ENCODE assay signal across 18 cellular contexts in the genomic region with DNA sequence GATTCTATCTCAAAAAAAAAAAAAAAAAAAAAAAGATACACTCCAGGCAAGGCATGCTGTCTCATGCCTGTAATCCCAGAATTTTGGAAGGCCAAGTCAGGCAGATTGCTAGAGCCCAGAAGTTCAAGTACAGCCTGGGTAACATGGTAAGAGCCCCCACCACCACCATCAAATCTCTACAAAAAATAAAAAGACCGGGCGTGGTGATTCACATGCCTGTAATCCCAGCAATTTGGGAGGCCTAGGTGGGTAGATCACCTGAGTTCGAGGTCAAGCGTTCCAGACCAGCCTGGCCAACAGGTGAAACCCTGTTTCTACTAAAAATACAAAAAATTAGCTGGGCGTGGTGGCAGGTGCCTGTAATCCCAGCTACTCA.
"Had no signal": no experiment of that assay in that cellular context is flagged by ENCODE, and none has a peak within 500 bp of the region (broad histone marks: within the 10 kb centered on the region; RNA-seq: fewer than 3 reads in every experiment).

No MANE protein-coding gene starts in this region.

- H3K9ac ChIP-seq: parathyroid adenoma had no signal

- H3K9me3 Mint-ChIP-seq: natural killer cell; stimulated activated memory B cell treated with anti-CD40 and anti-IgM and Interleukin-4, amounts not matched to agents 10 μg/mL and 1 μg/mL and 100 μg/mL, for 72 hours had no signal

- FAIRE-seq: bronchial epithelial cell, frontal cortex had no signal

- DNase-seq: activated CD4-positive, alpha-beta T cell treated with anti-CD3 and anti-CD28 coated beads, Interleukin-2, amount 50 U/mL, for 48 hours; cerebellar nuclear complex; effector CD4-positive, alpha-beta T cell; left ventricle myocardium superior; mesenchymal stem cell; natural killer cell; stimulated activated CD4-positive, alpha-beta T cell treated with anti-CD3 and anti-CD28 coated beads, Interleukin-4, amount 100 ng/mL, for 24 hours had no signal

- H3K4me1 ChIP-seq: parathyroid adenoma had no signal

- H3K27me3 Mint-ChIP-seq: activated CD4-positive, alpha-beta T cell treated with anti-CD3 and anti-CD28 coated beads for 36 hours; activated naive CD8-positive, alpha-beta T cell; stimulated activated memory B cell treated with anti-CD40 and anti-IgM and Interleukin-4, amounts not matched to agents 10 μg/mL and 1 μg/mL and 100 μg/mL, for 72 hours had no signal

- H3K27me3 ChIP-seq: neutrophil, upper lobe of right lung had no signal

- H3K4me3 ChIP-seq: smooth muscle cell, thoracic aorta, upper lobe of right lung had no signal

- H3K4me3 Mint-ChIP-seq: activated CD4-positive, alpha-beta T cell treated with anti-CD3 and anti-CD28 coated beads for 36 hours had no signal

- H3K9me3 ChIP-seq: neutrophil, thoracic aorta, upper lobe of right lung had no signal

- ATAC-seq: activated CD4-positive, alpha-beta T cell treated with anti-CD3 and anti-CD28 coated beads for 36 hours; left ventricle myocardium superior; natural killer cell; sciatic nerve; stimulated activated memory B cell treated with anti-CD40 and anti-IgM and Interleukin-4, amounts not matched to agents 10 μg/mL and 1 μg/mL and 100 μg/mL, for 72 hours; upper lobe of right lung had no signal

- H3K27ac Mint-ChIP-seq: activated naive CD8-positive, alpha-beta T cell; natural killer cell had no signal

- H3K36me3 Mint-ChIP-seq: natural killer cell had no signal

- H3K27ac ChIP-seq: neutrophil, parathyroid adenoma, thoracic aorta, upper lobe of right lung had no signal

- H3K36me3 ChIP-seq: neutrophil, thoracic aorta, upper lobe of right lung had no signal
